Comparison of ENCODE assay signal across 17 cellular contexts in the genomic region with DNA sequence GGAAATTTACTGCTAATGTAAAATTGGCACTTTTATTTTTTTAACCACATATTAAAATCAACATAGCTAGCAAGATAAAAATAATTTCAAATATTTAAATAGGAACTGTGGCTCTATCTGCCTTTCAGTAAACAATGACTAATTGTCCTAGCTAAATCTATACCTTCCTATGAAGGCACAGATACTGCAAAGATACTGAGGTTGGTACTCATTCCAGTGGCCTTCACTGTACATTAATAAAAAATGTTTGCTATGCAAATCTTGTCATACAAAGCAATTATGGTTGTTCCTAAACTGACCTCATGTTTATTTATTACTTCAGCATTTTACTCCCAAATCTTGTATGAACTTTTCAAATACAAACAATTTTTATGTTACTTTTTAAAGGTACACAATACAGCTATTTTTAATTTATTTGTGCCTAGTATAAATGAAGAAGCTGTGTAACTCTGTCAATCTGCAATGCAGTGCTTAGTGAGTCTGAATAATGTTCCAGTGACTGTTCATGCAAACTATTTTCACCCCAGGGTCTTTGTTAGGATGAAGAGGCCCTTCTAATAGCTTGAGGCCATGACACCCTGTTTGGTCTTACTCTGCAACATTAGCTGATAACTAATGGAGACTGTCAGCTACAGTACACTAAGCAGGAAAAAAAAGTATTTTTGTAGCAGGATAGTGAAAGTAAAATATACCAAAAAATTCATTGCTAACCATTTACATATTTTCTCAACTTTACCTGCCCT. TPM values are rescaled to one million over a fixed set of nuclear protein-coding genes. Genes with fewer than 3 reads are reported as not detected.
"Had no signal": no experiment of that assay in that cellular context is flagged by ENCODE, and none has a peak within 500 bp of the region (broad histone marks: within the 10 kb centered on the region; RNA-seq: fewer than 3 reads in every experiment).

No MANE protein-coding gene starts in this region.

- H3K27ac ChIP-seq: hepatocyte, neutrophil, tibial artery, uterus had no signal

- H3K4me2 ChIP-seq: hepatocyte had no signal

- H3K4me1 ChIP-seq: uterus had no signal

- H3K4me3 ChIP-seq: hepatocyte, mucosa of descending colon, tibial artery, uterus had no signal

- H3K36me3 Mint-ChIP-seq: activated CD8-positive, alpha-beta memory T cell treated with anti-CD3 and anti-CD28 coated beads, Interleukin-2, amount 10 ng/mL, durations not matched to agents 7 days and 5 days; activated naive CD4-positive, alpha-beta T cell treated with anti-CD3 and anti-CD28 coated beads, Interleukin-2, amount 10 ng/mL, durations not matched to agents 7 days and 5 days; naive thymus-derived CD4-positive, alpha-beta T cell; stimulated activated memory B cell treated with anti-CD40 and anti-IgM and Interleukin-4, amounts not matched to agents 10 μg/mL and 1 μg/mL and 100 μg/mL, for 72 hours had no signal

- H2AFZ ChIP-seq: hepatocyte had no signal

- DNase-seq: activated CD4-positive, CD25-positive, alpha-beta regulatory T cell; activated CD8-positive, alpha-beta memory T cell treated with anti-CD3 and anti-CD28 coated beads, Interleukin-2, amount 10 ng/mL, durations not matched to agents 7 days and 5 days; activated naive CD4-positive, alpha-beta T cell treated with anti-CD3 and anti-CD28 coated beads, Interleukin-2, amount 10 ng/mL, durations not matched to agents 7 days and 5 days; activated T-cell treated with anti-CD3 and anti-CD28 coated beads, Interleukin-2, amount 50 U/mL, for 1 hour; islet precursor cell; mammary epithelial cell; mucosa of descending colon; naive thymus-derived CD4-positive, alpha-beta T cell; stimulated activated CD4-positive, alpha-beta T cell treated with anti-CD3 and anti-CD28 coated beads, Interleukin-2, amount 100 ng/mL, for 48 hours; tibial artery; uterus had no signal

- H3K79me2 ChIP-seq: hepatocyte had no signal

- H3K36me3 ChIP-seq: neutrophil, tibial artery, uterus had no signal

- ATAC-seq: activated CD8-positive, alpha-beta memory T cell treated with anti-CD3 and anti-CD28 coated beads, Interleukin-2, amount 10 ng/mL, durations not matched to agents 7 days and 5 days; mucosa of descending colon; naive thymus-derived CD4-positive, alpha-beta T cell; stimulated activated memory B cell treated with anti-CD40 and anti-IgM and Interleukin-4, amounts not matched to agents 10 μg/mL and 1 μg/mL and 100 μg/mL, for 72 hours had no signal

- H3K27me3 ChIP-seq: hepatocyte, tibial artery, uterus had no signal

- H3K27ac Mint-ChIP-seq: activated CD8-positive, alpha-beta memory T cell treated with anti-CD3 and anti-CD28 coated beads, Interleukin-2, amount 10 ng/mL, durations not matched to agents 7 days and 5 days; activated naive CD4-positive, alpha-beta T cell treated with anti-CD3 and anti-CD28 coated beads, Interleukin-2, amount 10 ng/mL, durations not matched to agents 7 days and 5 days; activated T-helper 2 cell treated with anti-CD3 and anti-CD28 coated beads, Interferon-gamma antibody, Interleukin-2, Interleukin-4, amounts not matched to agents 10 μg/mL and 5 μg/mL and 100 μg/mL, durations not matched to agents 14 hours and 24 hours and 36 hours; naive thymus-derived CD4-positive, alpha-beta T cell; stimulated activated memory B cell treated with anti-CD40 and anti-IgM and Interleukin-4, amounts not matched to agents 10 μg/mL and 1 μg/mL and 100 μg/mL, for 72 hours; T-helper 2 cell treated with Interferon-gamma antibody and Interleukin-4, amounts not matched to agents 5 μg/mL and 100 μg/mL, for 36 hours had no signal

- H3K9me3 Mint-ChIP-seq: activated naive CD4-positive, alpha-beta T cell treated with anti-CD3 and anti-CD28 coated beads, Interleukin-2, amount 10 ng/mL, durations not matched to agents 7 days and 5 days; activated T-helper 2 cell treated with anti-CD3 and anti-CD28 coated beads, Interferon-gamma antibody, Interleukin-2, Interleukin-4, amounts not matched to agents 10 μg/mL and 5 μg/mL and 100 μg/mL, durations not matched to agents 14 hours and 24 hours and 36 hours; T-helper 2 cell treated with Interferon-gamma antibody and Interleukin-4, amounts not matched to agents 5 μg/mL and 100 μg/mL, for 36 hours had no signal

- H3K4me3 Mint-ChIP-seq: activated CD8-positive, alpha-beta memory T cell treated with anti-CD3 and anti-CD28 coated beads, Interleukin-2, amount 10 ng/mL, durations not matched to agents 7 days and 5 days; activated naive CD4-positive, alpha-beta T cell treated with anti-CD3 and anti-CD28 coated beads, Interleukin-2, amount 10 ng/mL, durations not matched to agents 7 days and 5 days; naive thymus-derived CD4-positive, alpha-beta T cell; stimulated activated memory B cell treated with anti-CD40 and anti-IgM and Interleukin-4, amounts not matched to agents 10 μg/mL and 1 μg/mL and 100 μg/mL, for 72 hours; T-helper 2 cell treated with Interferon-gamma antibody and Interleukin-4, amounts not matched to agents 5 μg/mL and 100 μg/mL, for 36 hours had no signal

- H3K4me1 Mint-ChIP-seq: activated CD8-positive, alpha-beta memory T cell treated with anti-CD3 and anti-CD28 coated beads, Interleukin-2, amount 10 ng/mL, durations not matched to agents 7 days and 5 days; activated naive CD4-positive, alpha-beta T cell treated with anti-CD3 and anti-CD28 coated beads, Interleukin-2, amount 10 ng/mL, durations not matched to agents 7 days and 5 days; naive thymus-derived CD4-positive, alpha-beta T cell; stimulated activated memory B cell treated with anti-CD40 and anti-IgM and Interleukin-4, amounts not matched to agents 10 μg/mL and 1 μg/mL and 100 μg/mL, for 72 hours had no signal

- H3K9me3 ChIP-seq: mucosa of descending colon, neutrophil, tibial artery, uterus had no signal

- H3K27me3 Mint-ChIP-seq: activated CD8-positive, alpha-beta memory T cell treated with anti-CD3 and anti-CD28 coated beads, Interleukin-2, amount 10 ng/mL, durations not matched to agents 7 days and 5 days; activated naive CD4-positive, alpha-beta T cell treated with anti-CD3 and anti-CD28 coated beads, Interleukin-2, amount 10 ng/mL, durations not matched to agents 7 days and 5 days; stimulated activated memory B cell treated with anti-CD40 and anti-IgM and Interleukin-4, amounts not matched to agents 10 μg/mL and 1 μg/mL and 100 μg/mL, for 72 hours had no signal

RNA-seq across cellular contexts. Expression of gene ERBB4, which starts 9.3 kb away (rescaled TPM):
- total RNA-seq: activated CD8-positive, alpha-beta memory T cell treated with anti-CD3 and anti-CD28 coated beads, Interleukin-2, amount 10 ng/mL, durations not matched to agents 7 days and 5 days; activated T-helper 2 cell treated with anti-CD3 and anti-CD28 coated beads, Interferon-gamma antibody, Interleukin-2, Interleukin-4, amounts not matched to agents 10 μg/mL and 5 μg/mL and 100 μg/mL, durations not matched to agents 14 hours and 24 hours and 36 hours; dermis microvascular lymphatic vessel endothelial cell; mammary epithelial cell; naive thymus-derived CD4-positive, alpha-beta T cell had no signal
- polyA plus RNA-seq: mammary epithelial cell; naive thymus-derived CD4-positive, alpha-beta T cell had no signal
